ENCODE assay signal across 12 cellular contexts in the genomic region with DNA sequence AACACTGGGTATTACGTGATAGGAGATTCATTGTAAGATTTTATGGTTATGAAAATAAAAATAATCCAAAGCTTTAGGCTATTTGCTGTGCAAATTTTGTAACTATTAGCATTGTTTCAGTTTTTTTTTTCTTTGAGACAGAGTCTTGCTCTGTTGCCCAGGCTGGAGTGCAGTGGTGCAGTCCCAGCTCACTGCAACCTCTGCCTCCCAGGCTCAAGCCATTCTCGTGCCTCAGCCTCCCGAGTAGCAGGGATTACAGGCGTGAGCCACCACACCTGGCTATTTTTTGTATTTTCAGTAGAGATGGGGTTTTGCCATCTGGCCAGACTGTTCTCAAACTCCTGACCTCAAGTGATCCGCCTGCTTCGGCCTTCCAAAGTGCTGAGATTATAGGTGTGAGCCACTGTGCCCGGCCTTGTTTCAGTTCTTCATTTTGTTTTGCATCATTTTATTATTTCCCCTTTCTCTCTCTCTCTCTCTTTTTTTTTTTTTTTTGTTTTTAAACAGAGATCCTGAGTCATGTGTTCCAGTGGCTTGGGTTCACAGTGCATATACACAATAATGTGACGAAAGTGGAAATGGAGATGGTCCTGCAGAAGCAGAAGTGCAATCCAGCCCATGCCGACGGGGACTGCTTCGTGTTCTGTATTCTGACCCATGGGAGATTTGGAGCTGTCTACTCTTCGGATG. TPM values are rescaled to one million over a fixed set of nuclear protein-coding genes. Genes with fewer than 3 reads are reported as not detected.
DNase-seq lines count a peak whose midpoint lies in the region; ATAC-seq, FAIRE-seq and TF ChIP-seq lines count a peak whose summit lies in the region.
"Had no signal": no experiment of that assay in that cellular context is flagged by ENCODE, and none has a peak within 500 bp of the region (broad histone marks: within the 10 kb centered on the region; RNA-seq: fewer than 3 reads in every experiment).

No MANE protein-coding gene starts in this region.

- POLR2A ChIA-PET in activated CD4-positive, alpha-beta memory T cell treated with anti-CD3 and anti-CD28 coated beads, Interleukin-2, amount 10 ng/mL, durations not matched to agents 7 days and 5 days (lab: Charles Lee) = no interaction called here

- ATAC-seq in GM21526 (IDR thresholded peaks at IDR 0.05; ENCODE audit: low FRiP score, unreplicated experiment) (peak; percentile 76), HG03457 (IDR thresholded peaks at IDR 0.05; ENCODE audit: unreplicated experiment) (peak; percentile 62)

- peak; percentile 53 for FAIRE-seq in GM12892 (lab: Jason Lieb, UNC)
- FAIRE-seq: bronchial epithelial cell, keratinocyte had no signal

- 72 to 84% methylated on average over 12 of the region's 12 CpGs for WGBS in esophagus squamous epithelium, 2 donors

- CTCF ChIA-PET in activated CD4-positive, alpha-beta memory T cell treated with anti-CD3 and anti-CD28 coated beads, Interleukin-2, amount 10 ng/mL, durations not matched to agents 7 days and 5 days (lab: Charles Lee) = interaction anchor here (0.9 kb wide), 1 partner anchor 23 kb away, joined by 4 read pairs; no protein-coding TSS in a partner anchor

- H3K9me3 ChIP-seq in esophagus squamous epithelium = no peaks in the 10 kb centered on the region

- H3K4me3 ChIP-seq in esophagus squamous epithelium = no peak overlapping the region

- no peak for DNase-seq in GM12892 (ENCODE audit: insufficient read length)
- DNase-seq in esophagus squamous epithelium (lab: John Stamatoyannopoulos, UW) = peak; percentile 13
- DNase-seq in NCI-H1436 (lab: John Stamatoyannopoulos, UW) = no peak
- no peak for DNase-seq in activated CD4-positive, alpha-beta memory T cell treated with anti-CD3 and anti-CD28 coated beads, Interleukin-2, amount 10 ng/mL, durations not matched to agents 7 days and 5 days
- DNase-seq in activated naive CD4-positive, alpha-beta T cell (lab: John Stamatoyannopoulos, UW) = no peak
- DNase-seq in ecto neural progenitor cell (ENCODE audit: low spot score) = no peak
- DNase-seq: DMS53, T1000 had no signal

- TF ChIP-seq POLR2A in GM12892 (IDR thresholded peaks at IDR 0.05; ENCODE audit: low read depth, low read length) (no peak), esophagus squamous epithelium (IDR thresholded peaks at IDR 0.05) (peak in 1 of 4 donors; percentile 15)

- H3K36me3 ChIP-seq in esophagus squamous epithelium = peaks cover 0 to 61% (median 0%) of the 10 kb centered on the region in 3 donors

- H3K4me3 Mint-ChIP-seq in activated CD4-positive, alpha-beta memory T cell treated with anti-CD3 and anti-CD28 coated beads, Interleukin-2, amount 10 ng/mL, durations not matched to agents 7 days and 5 days = no peak overlapping the region

- peaks cover 51% of the 10 kb centered on the region for H3K36me3 Mint-ChIP-seq in activated CD4-positive, alpha-beta memory T cell treated with anti-CD3 and anti-CD28 coated beads, Interleukin-2, amount 10 ng/mL, durations not matched to agents 7 days and 5 days (ENCODE audit: low read depth)

- H3K27me3 ChIP-seq in esophagus squamous epithelium = no peaks in the 10 kb centered on the region

- intact Hi-C loops in esophagus squamous epithelium (cut with DNase I) = no loop called here

- H3K4me1 Mint-ChIP-seq in activated CD4-positive, alpha-beta memory T cell treated with anti-CD3 and anti-CD28 coated beads, Interleukin-2, amount 10 ng/mL, durations not matched to agents 7 days and 5 days = peaks cover 35% of the 10 kb centered on the region

- TF ChIP-seq CTCF in esophagus squamous epithelium (IDR thresholded peaks at IDR 0.05) = no peak

- H3K9me3 Mint-ChIP-seq in activated CD4-positive, alpha-beta memory T cell treated with anti-CD3 and anti-CD28 coated beads, Interleukin-2, amount 10 ng/mL, durations not matched to agents 7 days and 5 days = no peaks in the 10 kb centered on the region

- no peaks in the 10 kb centered on the region for H3K4me1 ChIP-seq in esophagus squamous epithelium

- no peak overlapping the region for H3K27ac Mint-ChIP-seq in activated CD4-positive, alpha-beta memory T cell treated with anti-CD3 and anti-CD28 coated beads, Interleukin-2, amount 10 ng/mL, durations not matched to agents 7 days and 5 days

- no peaks in the 10 kb centered on the region for H3K27me3 Mint-ChIP-seq in activated CD4-positive, alpha-beta memory T cell treated with anti-CD3 and anti-CD28 coated beads, Interleukin-2, amount 10 ng/mL, durations not matched to agents 7 days and 5 days

- H3K27ac ChIP-seq in esophagus squamous epithelium = peak overlapping the region in 1 of 4 donors; percentile 67

RNA-seq across cellular contexts. Expression of gene CASP10, which starts 25.8 kb away (rescaled TPM):
- 7.7 TPM for polyA plus RNA-seq in GM12892 (2012; ENCODE audit: missing spikeins)
- 10 to 100 TPM in 3 of 4 donors, 1 to 10 TPM in 1; 9.0 to 22.0 (median 15.0) TPM for total RNA-seq in esophagus squamous epithelium
- total RNA-seq in activated CD4-positive, alpha-beta memory T cell treated with anti-CD3 and anti-CD28 coated beads, Interleukin-2, amount 10 ng/mL, durations not matched to agents 7 days and 5 days = 10 to 100 TPM; 47.8 to 51.3 TPM

RNA-seq across cellular contexts. Expression of gene CASP8, which starts 51.6 kb away (rescaled TPM):
- 27.6 TPM for polyA plus RNA-seq in GM12892 (2012; ENCODE audit: missing spikeins)
- 10 to 100 TPM; 13.8 to 28.2 (median 22.8) TPM for total RNA-seq in esophagus squamous epithelium
- total RNA-seq in activated CD4-positive, alpha-beta memory T cell treated with anti-CD3 and anti-CD28 coated beads, Interleukin-2, amount 10 ng/mL, durations not matched to agents 7 days and 5 days = 100 to 1,000 TPM in 1 of 2 experiments, 10 to 100 TPM in 1; 99.8 to 102 TPM
